17 cellular contexts compared by ENCODE assay signal in genomic region chrX:149456476-149457245, GRCh38. TPM values are rescaled to one million over a fixed set of nuclear protein-coding genes. Genes with fewer than 3 reads are reported as not detected.
DNase-seq lines count a peak whose midpoint lies in the region; ATAC-seq and TF ChIP-seq lines count a peak whose summit lies in the region.
"Had no signal": no experiment of that assay in that cellular context is flagged by ENCODE, and none has a peak within 500 bp of the region (broad histone marks: within the 10 kb centered on the region; RNA-seq: fewer than 3 reads in every experiment).

No MANE protein-coding gene starts in this region.

- H3K27me3 ChIP-seq in foreskin keratinocyte (no peaks in the 10 kb centered on the region), left ventricle myocardium inferior (ENCODE audit: low read depth) (no peaks in the 10 kb centered on the region)

- H3K4me1 ChIP-seq in foreskin keratinocyte (no peaks in the 10 kb centered on the region), left ventricle myocardium inferior (no peaks in the 10 kb centered on the region)

- DNase-seq in A172 (ENCODE audit: low spot score) (peak; percentile 19), G401 (ENCODE audit: low spot score) (peak; percentile 25), NCI-H69 (lab: John Stamatoyannopoulos, UW) (peak; percentile 10), foreskin keratinocyte (peak; percentile 12 to 18), left ventricle myocardium inferior (no peak)
- DNase-seq in stimulated activated naive CD8-positive, alpha-beta T cell treated with anti-CD3 and anti-CD28 coated beads, Interleukin-15, Interleukin-2, amounts not matched to agents 100 U/mL and 50 U/mL, for 24 hours: no peak
- no peak for DNase-seq in activated CD4-positive, alpha-beta T cell treated with anti-CD3 and anti-CD28 coated beads, Interleukin-2, amount 50 U/mL, for 1 hour
- DNase-seq: C1 segment of cervical spinal cord; CD8-positive, alpha-beta memory T cell; EL; GOT3; NCI-H187; NCI-H774; OCI-M1; SHP77 treated with DMSO at 0.1 percent for 48 hours had no signal

- in situ Hi-C loops in G401 (cut with HindIII; ENCODE audit: low sequenced_read_pairs): no loop called here

- H3K4me3 ChIP-seq in left ventricle myocardium inferior: no peak overlapping the region
- H3K4me3 ChIP-seq: K562 had no signal

- H3K36me3 ChIP-seq in left ventricle myocardium inferior: no peaks in the 10 kb centered on the region

- ATAC-seq in foreskin keratinocyte (no peak), HG03432 (IDR thresholded peaks at IDR 0.05; ENCODE audit: unreplicated experiment) (no peak)
- ATAC-seq in stimulated activated naive CD8-positive, alpha-beta T cell treated with anti-CD3 and anti-CD28 coated beads, Interleukin-15, Interleukin-2, amounts not matched to agents 100 U/mL and 50 U/mL, for 24 hours: no peak
- ATAC-seq: K562 had no signal

- H3K9me3 ChIP-seq in left ventricle myocardium inferior (replicated peaks): no peaks in the 10 kb centered on the region

- intact Hi-C loops in left ventricle myocardium inferior (cut with micrococcal nuclease): no loop called here

- H3K27ac ChIP-seq in foreskin keratinocyte (no peak overlapping the region), left ventricle myocardium inferior (replicated peaks) (no peak overlapping the region)

- TF ChIP-seq CTCF in foreskin keratinocyte (conservative IDR thresholded peaks at IDR 0.05): no peak
- TF ChIP-seq CTCF in left ventricle myocardium inferior (IDR thresholded peaks at IDR 0.05; ENCODE audit: borderline replicate concordance): no peak

RNA-seq across cellular contexts. Expression of gene IDS, which starts 48.4 kb away (rescaled TPM):
- total RNA-seq in A172 (2014; rRNA removed; shearing (Covaris generic)): 97.0 and 106 TPM in 2 replicates
- total RNA-seq in G401 (2014; rRNA removed; shearing (Covaris generic)): 10.8 and 12.1 TPM in 2 replicates
- 44.3 and 50.9 TPM in 2 replicates for total RNA-seq in foreskin keratinocyte
- 18.5 and 19.1 TPM in 2 replicates for polyA plus RNA-seq in foreskin keratinocyte
- 86.3 TPM for total RNA-seq in left ventricle myocardium inferior

Comparison
In these comparisons a context has a peak if more than half of its experiments do, and no peak if none do; other contexts are left out.
1. DNase-seq: peak in A172 (single experiment), G401 (single experiment), NCI-H69 (single experiment) and foreskin keratinocyte (2 of 2); none in stimulated activated naive CD8-positive, alpha-beta T cell treated with anti-CD3 and anti-CD28 coated beads, Interleukin-15, Interleukin-2, amounts not matched to agents 100 U/mL and 50 U/mL, for 24 hours (single experiment), activated CD4-positive, alpha-beta T cell treated with anti-CD3 and anti-CD28 coated beads, Interleukin-2, amount 50 U/mL, for 1 hour (single experiment) and left ventricle myocardium inferior (single experiment).